In the genomic region with DNA sequence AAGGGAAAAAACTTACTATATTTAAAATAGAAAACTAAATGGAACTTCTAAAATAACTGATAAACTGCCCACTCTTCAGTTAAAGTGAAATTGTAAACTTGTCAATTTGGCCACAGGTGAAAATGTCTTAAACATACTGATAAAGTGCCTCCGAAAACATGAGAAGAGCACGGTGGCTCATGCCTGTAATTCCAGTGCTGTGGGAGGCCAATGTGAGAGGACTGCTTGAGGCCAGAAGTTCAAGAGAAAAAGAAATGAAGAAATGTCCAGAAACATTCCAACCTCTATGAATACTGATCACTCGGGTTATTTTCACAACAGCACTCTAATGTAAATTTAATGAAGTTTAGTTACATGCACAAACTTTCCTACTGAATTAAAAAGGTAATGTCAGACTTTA, we compare ENCODE assay signal across 29 cellular contexts.
"Had no signal": no experiment of that assay in that cellular context is flagged by ENCODE, and none has a peak within 500 bp of the region (broad histone marks: within the 10 kb centered on the region; RNA-seq: fewer than 3 reads in every experiment).

No MANE protein-coding gene starts in this region.

- H3K27me3 ChIP-seq: colonic mucosa, esophagus muscularis mucosa, foreskin keratinocyte, gastroesophageal sphincter, heart left ventricle, hepatocyte, right atrium auricular region, stomach, thyroid gland had no signal

- H3K27ac ChIP-seq: colonic mucosa, esophagus muscularis mucosa, foreskin keratinocyte, gastroesophageal sphincter, heart left ventricle, hepatocyte, prostate gland, right atrium auricular region, stomach, thyroid gland had no signal

- H2AFZ ChIP-seq: hepatocyte had no signal

- H3K9me3 Mint-ChIP-seq: dendritic cell treated with granulocyte-macrophage colony-stimulating factor and Interleukin-4, amounts not matched to agents 40 ng/mL and 50 ng/mL, for 4 days; memory B cell; mesothelial cell of epicardium; naive B cell; nephron progenitor cell; type B pancreatic cell had no signal

- H3K4me3 Mint-ChIP-seq: dendritic cell treated with granulocyte-macrophage colony-stimulating factor and Interleukin-4, amounts not matched to agents 40 ng/mL and 50 ng/mL, for 4 days; memory B cell; mesothelial cell of epicardium; naive B cell; nephron progenitor cell; type B pancreatic cell had no signal

- H3K9me3 ChIP-seq: colonic mucosa, esophagus muscularis mucosa, gastroesophageal sphincter, heart left ventricle, mucosa of descending colon, prostate gland, right atrium auricular region, stomach, thyroid gland had no signal

- H3K27me3 Mint-ChIP-seq: dendritic cell treated with granulocyte-macrophage colony-stimulating factor and Interleukin-4, amounts not matched to agents 40 ng/mL and 50 ng/mL, for 4 days; memory B cell; naive B cell; type B pancreatic cell had no signal

- H3K27ac Mint-ChIP-seq: dendritic cell treated with granulocyte-macrophage colony-stimulating factor and Interleukin-4, amounts not matched to agents 40 ng/mL and 50 ng/mL, for 4 days; memory B cell; mesothelial cell of epicardium; nephron progenitor cell; type B pancreatic cell had no signal

- H3K36me3 ChIP-seq: colonic mucosa had no signal

- H3K4me3 ChIP-seq: colonic mucosa, esophagus muscularis mucosa, gastroesophageal sphincter, heart left ventricle, hepatocyte, lung, mucosa of descending colon, prostate gland, right atrium auricular region, smooth muscle cell, stomach, thyroid gland had no signal

- H3K4me1 ChIP-seq: colonic mucosa, prostate gland had no signal

- ATAC-seq: foreskin keratinocyte, gastroesophageal sphincter, heart left ventricle, left lobe of liver, mucosa of descending colon, sciatic nerve had no signal

- H3K4me2 ChIP-seq: hepatocyte, smooth muscle cell had no signal

- DNase-seq: colonic mucosa; effector CD8-positive, alpha-beta T cell; foreskin keratinocyte; heart left ventricle; kidney; mucosa of descending colon; naive B cell; nephron progenitor cell; nucleus accumbens; stimulated activated CD4-positive, alpha-beta T cell treated with anti-CD3 and anti-CD28 coated beads, Interleukin-12 subunit alpha, Interleukin-12 subunit beta, amount 100 ng/mL, for 4 hours; stimulated activated CD4-positive, alpha-beta T cell treated with anti-CD3 and anti-CD28 coated beads, Interleukin-1b, Interleukin-23, amount 100 ng/mL, for 48 hours; stimulated activated CD4-positive, alpha-beta T cell treated with anti-CD3 and anti-CD28 coated beads, Interleukin-4, amount 100 ng/mL, for 1 hour; stimulated activated CD8-positive, alpha-beta memory T cell treated with anti-CD3 and anti-CD28 coated beads, Interleukin-4, amount 100 ng/mL, for 48 hours; stimulated activated naive CD4-positive, alpha-beta T cell treated with Interleukin-2 at 50 U/mL for 16 hours; stomach; thyroid gland had no signal
